8 cellular contexts compared by ENCODE assay signal in the genomic region with DNA sequence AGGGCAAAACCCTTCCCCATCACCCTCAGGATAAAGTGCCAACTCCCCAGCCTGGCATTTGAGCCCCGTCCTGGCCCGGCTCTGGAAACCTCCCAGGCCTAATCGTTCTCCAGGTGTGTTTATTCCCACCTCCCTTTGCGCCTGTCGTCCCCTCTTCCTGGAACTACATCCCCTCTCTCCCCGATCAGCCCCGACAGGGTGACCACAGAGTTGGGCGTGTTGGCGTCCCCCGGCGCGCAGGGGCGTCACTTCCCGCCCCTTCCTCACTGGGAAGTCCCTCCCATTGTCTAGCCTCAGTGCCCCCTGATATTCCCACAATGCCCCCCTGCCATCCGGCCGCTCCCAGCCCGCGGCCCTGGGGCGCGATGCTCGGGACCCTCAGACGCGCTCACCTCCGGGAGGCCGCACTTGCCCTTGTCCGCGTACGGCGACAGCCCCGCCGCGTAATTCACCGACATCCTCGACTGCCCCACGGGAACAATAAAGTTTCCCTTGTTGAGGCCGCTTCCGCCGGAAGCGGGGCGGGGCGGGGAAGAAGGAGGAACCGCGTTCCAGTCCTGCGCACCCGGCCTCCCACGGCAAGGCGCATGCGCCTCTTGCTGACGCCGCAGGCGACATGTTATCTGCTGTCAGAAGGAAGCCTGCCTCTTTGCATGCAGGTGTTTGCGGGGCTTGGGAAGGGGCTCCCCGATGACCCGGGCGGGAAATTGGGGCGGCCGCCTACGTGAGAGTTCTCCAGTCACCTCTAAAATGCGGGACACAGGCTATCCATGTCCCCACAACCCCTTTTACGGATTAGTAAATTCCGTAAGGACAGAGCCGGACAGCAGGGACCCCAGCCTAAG.
DNase-seq lines count a peak whose midpoint lies in the region.

Gene ANKRD24 (plus strand): TSS at position 608 of the 845 bp plus-strand sequence. CDS start 3,737 bp downstream, outside the sequence.
Gene SIRT6 (minus strand): TSS at position 482 of the 845 bp plus-strand sequence. CDS start 24 bp downstream, at position 458.

- peak within 1 kb of the TSS; percentile 90 for H3K9ac ChIP-seq in SK-N-MC (ENCODE audit: insufficient read length)

- H3K36me3 ChIP-seq in SK-N-MC (ENCODE audit: insufficient read depth, low read length): peaks cover 7% of the 10 kb centered on the region; the same call in 1 of the 2 replicates

- peak within 1 kb of the TSS; percentile 38; the same call in 1 of the 2 replicates for H3K27ac ChIP-seq in SK-N-MC
- peak within 1 kb of the TSS; percentile 77 for H3K27ac ChIP-seq in substantia nigra (ENCODE audit: low read depth, low read length, poor library complexity, severe bottlenecking)

- DNase-seq in ELF-1 (ENCODE audit: low read depth, low spot score) (peak; percentile 97), HCEC 1CT (peak; percentile 92), MV-4-11 (lab: John Stamatoyannopoulos, UW) (peak; percentile 97), SK-N-MC (ENCODE audit: low read depth, low spot score) (peak; percentile 72), germinal center (ENCODE audit: low spot score) (peak; percentile 100), non-pigmented ciliary epithelial cell (ENCODE audit: low read depth) (peak; percentile 78), substantia nigra (lab: John Stamatoyannopoulos, UW) (peak; percentile 55 to 98 (median 91))
- peak; percentile 97 for DNase-seq in activated naive CD4-positive, alpha-beta T cell treated with anti-CD3 and anti-CD28 coated beads, Interleukin-2, amount 50 U/mL, for 16 hours

- peak within 1 kb of the TSS; percentile 82 for H3K4me3 ChIP-seq in SK-N-MC

- H3K9me3 ChIP-seq in SK-N-MC (ENCODE audit: low read depth, low read length): no peaks in the 10 kb centered on the region

Comparison
In these comparisons a context has a peak if more than half of its experiments do, and no peak if none do; other contexts are left out.
1. Peak in every context shown above with its lines: DNase-seq, H3K4me3 ChIP-seq and H3K27ac ChIP-seq.